Comparison of ENCODE assay signal across 26 cellular contexts in the genomic region with DNA sequence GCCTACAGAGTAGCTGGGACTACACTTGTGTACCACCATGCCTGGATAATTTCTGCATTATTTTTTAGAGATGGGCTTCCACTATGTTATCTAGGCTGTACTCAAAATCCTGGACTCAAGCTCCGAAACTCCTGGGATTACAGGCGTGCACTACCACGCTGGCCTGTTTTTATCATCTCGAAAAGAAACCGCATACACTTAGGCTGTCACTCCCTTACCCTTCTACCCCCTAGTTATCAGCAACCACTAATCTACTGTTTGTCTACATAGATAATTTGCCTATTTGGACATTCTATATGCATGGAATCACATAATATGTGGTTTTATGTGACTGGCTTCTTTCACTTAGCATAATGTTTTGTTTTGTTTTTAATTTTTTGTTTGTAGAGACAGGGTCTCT.
"Had no signal": no experiment of that assay in that cellular context is flagged by ENCODE, and none has a peak within 500 bp of the region (broad histone marks: within the 10 kb centered on the region; RNA-seq: fewer than 3 reads in every experiment).

No MANE protein-coding gene starts in this region.

- H3K27me3 Mint-ChIP-seq: naive B cell; stimulated activated naive CD8-positive, alpha-beta T cell treated with anti-CD3 and anti-CD28 coated beads, Interleukin-15, Interleukin-2, amounts not matched to agents 100 ng/mL and 50 ng/mL, for 24 hours had no signal

- H3K4me3 Mint-ChIP-seq: mesothelial cell of epicardium; natural killer cell; nephron progenitor cell; neural progenitor cell; stimulated activated naive B cell treated with anti-CD40 and anti-IgM and Interleukin-4, amounts not matched to agents 10 μg/mL and 1 μg/mL and 100 μg/mL, for 72 hours; stimulated activated naive CD8-positive, alpha-beta T cell treated with anti-CD3 and anti-CD28 coated beads, Interleukin-15, Interleukin-2, amounts not matched to agents 100 ng/mL and 50 ng/mL, for 24 hours had no signal

- H3K27ac Mint-ChIP-seq: mesothelial cell of epicardium; naive B cell; natural killer cell; nephron progenitor cell; neural progenitor cell; stimulated activated naive B cell treated with anti-CD40 and anti-IgM and Interleukin-4, amounts not matched to agents 10 μg/mL and 1 μg/mL and 100 μg/mL, for 72 hours; stimulated activated naive CD8-positive, alpha-beta T cell treated with anti-CD3 and anti-CD28 coated beads, Interleukin-15, Interleukin-2, amounts not matched to agents 100 ng/mL and 50 ng/mL, for 24 hours had no signal

- H3K4me1 Mint-ChIP-seq: mesothelial cell of epicardium, naive B cell, natural killer cell had no signal

- H3K36me3 ChIP-seq: left ventricle myocardium inferior, neural progenitor cell, neutrophil, right lobe of liver, suprapubic skin, thoracic aorta, tibial nerve, upper lobe of left lung, vagina had no signal

- H3K36me3 Mint-ChIP-seq: mesothelial cell of epicardium; naive B cell; natural killer cell; neural progenitor cell; stimulated activated naive B cell treated with anti-CD40 and anti-IgM and Interleukin-4, amounts not matched to agents 10 μg/mL and 1 μg/mL and 100 μg/mL, for 72 hours had no signal

- H3K4me3 ChIP-seq: hepatocyte, left ventricle myocardium inferior, lung, neural progenitor cell, psoas muscle, right lobe of liver, suprapubic skin, thoracic aorta, tibial nerve, upper lobe of left lung, vagina had no signal

- DNase-seq: islet precursor cell; left ventricle myocardium inferior; mesendoderm; naive B cell; natural killer cell; nephron progenitor cell; occipital lobe; psoas muscle; right lobe of liver; stimulated activated CD4-positive, alpha-beta T cell treated with anti-CD3 and anti-CD28 coated beads, Interleukin-12 subunit alpha, Interleukin-12 subunit beta, amount 100 ng/mL, for 4 hours; stimulated activated CD4-positive, alpha-beta T cell treated with anti-CD3 and anti-CD28 coated beads, Interleukin-15, amount 100 ng/mL, for 24 hours; stimulated activated CD4-positive, alpha-beta T cell treated with anti-CD3 and anti-CD28 coated beads, Interleukin-2, amount 100 ng/mL, for 24 hours; stimulated activated CD4-positive, alpha-beta T cell treated with anti-CD3 and anti-CD28 coated beads, Interleukin-4, amount 100 ng/mL, for 1 hour; stimulated activated naive B cell treated with anti-CD40 and anti-IgM and Interleukin-4, amounts not matched to agents 10 μg/mL and 1 μg/mL and 100 μg/mL, for 72 hours; upper lobe of left lung had no signal

- H3K27me3 ChIP-seq: hepatocyte, neural progenitor cell, neutrophil, right lobe of liver, suprapubic skin, tibial nerve, upper lobe of left lung, vagina had no signal

- H3K9me3 Mint-ChIP-seq: mesothelial cell of epicardium; naive B cell; natural killer cell; nephron progenitor cell; stimulated activated naive B cell treated with anti-CD40 and anti-IgM and Interleukin-4, amounts not matched to agents 10 μg/mL and 1 μg/mL and 100 μg/mL, for 72 hours; stimulated activated naive CD8-positive, alpha-beta T cell treated with anti-CD3 and anti-CD28 coated beads, Interleukin-15, Interleukin-2, amounts not matched to agents 100 ng/mL and 50 ng/mL, for 24 hours had no signal

- H3K4me1 ChIP-seq: left ventricle myocardium inferior, neural progenitor cell, tibial nerve, vagina had no signal

- H3K9me3 ChIP-seq: left ventricle myocardium inferior, neutrophil, psoas muscle, right lobe of liver, suprapubic skin, thoracic aorta, tibial nerve, upper lobe of left lung, vagina had no signal

- H3K27ac ChIP-seq: hepatocyte, left ventricle myocardium inferior, neural progenitor cell, neutrophil, parathyroid adenoma, psoas muscle, right lobe of liver, suprapubic skin, thoracic aorta, tibial nerve, upper lobe of left lung, vagina had no signal
